In genomic region chr10:34526758-34527730, GRCh38 we compare ENCODE assay signal across 9 cellular contexts.
A peak's percentile ranks its signal among the peaks of the same experiment; 100 is the strongest.
DNase-seq lines count a peak whose midpoint lies in the region; ATAC-seq and TF ChIP-seq lines count a peak whose summit lies in the region.
"Had no signal": no experiment of that assay in that cellular context is flagged by ENCODE, and none has a peak within 500 bp of the region (broad histone marks: within the 10 kb centered on the region; RNA-seq: fewer than 3 reads in every experiment).

No MANE protein-coding gene starts in this region.

- no peak overlapping the region for H3K4me2 ChIP-seq in mesenchymal stem cell (ENCODE audit: low read length, poor library complexity, severe bottlenecking)

- peak overlapping the region; percentile 10 to 20 for H3K4ac ChIP-seq in mesenchymal stem cell (ENCODE audit: low read depth in 1 of 2, low read length in 2 of 2)

- CTCF ChIA-PET in BJ (lab: Yijun Ruan, JAX), result interaction anchor here (0.8 to 2.0 kb wide), 2 partner anchors 110 to 112 kb away, joined by 4 to 13 read pairs; no protein-coding TSS in a partner anchor

- no peak overlapping the region for H3K23ac ChIP-seq in mesenchymal stem cell (ENCODE audit: low read length in 2 of 2)

- H3K9ac ChIP-seq in duodenal mucosa (ENCODE audit: low read depth in 1 of 2, low read length in 2 of 2) (no peak overlapping the region), mesenchymal stem cell (ENCODE audit: low read length) (peak overlapping the region; percentile 78)

- POLR2A ChIA-PET in BJ (lab: Charles Lee), result interaction anchor here (0.8 kb wide), 1 partner anchor 1236 kb away, joined by 3 read pairs; no protein-coding TSS in a partner anchor

- H3K9me3 ChIP-seq in duodenal mucosa (ENCODE audit: control insufficient read depth in 1 of 2, low read length in 2 of 2) (no peaks in the 10 kb centered on the region), mesenchymal stem cell (ENCODE audit: control insufficient read depth, low read length) (peaks cover 17% of the 10 kb centered on the region)

- H3K79me1 ChIP-seq in mesenchymal stem cell (replicated peaks; ENCODE audit: low read length, poor library complexity, severe bottlenecking), result peaks cover 16% of the 10 kb centered on the region

- TF ChIP-seq POLR2A in GM18505 (IDR thresholded peaks at IDR 0.05; ENCODE audit: borderline replicate concordance, extremely low read depth, insufficient read depth, insufficient read length), result no peak

- peak overlapping the region; percentile 44 to 85 for H2BK12ac ChIP-seq in mesenchymal stem cell (ENCODE audit: low read length in 2 of 2)

- H2BK5ac ChIP-seq in mesenchymal stem cell (ENCODE audit: low read depth, low read length, poor library complexity, severe bottlenecking), result peak overlapping the region; percentile 66

- peak overlapping the region; percentile 79 for H2AK5ac ChIP-seq in mesenchymal stem cell (ENCODE audit: low read length, severe bottlenecking)

- 9% methylated on average over 7 of the region's 7 CpGs for WGBS in mesenchymal stem cell

- H2AFZ ChIP-seq in mesenchymal stem cell (ENCODE audit: low read depth, low read length), result no peak overlapping the region

- no peak for TF ChIP-seq CTCF in BJ (IDR thresholded peaks at IDR 0.05; ENCODE audit: insufficient read depth, low read depth, low read length)

- H3K27me3 ChIP-seq in BJ (ENCODE audit: control insufficient read depth, insufficient read depth, low read length), result no peaks in the 10 kb centered on the region
- H3K27me3 ChIP-seq in duodenal mucosa (ENCODE audit: control insufficient read depth in 1 of 2, insufficient read depth in 2 of 2, low read length in 2 of 2), result no peaks in the 10 kb centered on the region
- no peaks in the 10 kb centered on the region for H3K27me3 ChIP-seq in mesenchymal stem cell (ENCODE audit: control insufficient read depth in 1 of 2, insufficient read depth in 1 of 2, low read length in 2 of 2)

- H3K14ac ChIP-seq in mesenchymal stem cell (ENCODE audit: low read length in 2 of 2), result no peak overlapping the region

- H3K27ac ChIP-seq in duodenal mucosa (ENCODE audit: low read depth, low read length) (peak overlapping the region; percentile 60), mesenchymal stem cell (ENCODE audit: low read length, poor library complexity, severe bottlenecking) (peak overlapping the region; percentile 93)

- peak overlapping the region; percentile 86 for H4K91ac ChIP-seq in mesenchymal stem cell (ENCODE audit: low read length)

- H3K36me3 ChIP-seq in BJ (ENCODE audit: control insufficient read depth, insufficient read depth, low read length), result no peaks in the 10 kb centered on the region
- H3K36me3 ChIP-seq in duodenal mucosa (ENCODE audit: control insufficient read depth in 1 of 2, insufficient read depth in 2 of 2, low read length in 2 of 2), result no peaks in the 10 kb centered on the region
- no peaks in the 10 kb centered on the region for H3K36me3 ChIP-seq in mesenchymal stem cell (ENCODE audit: control insufficient read depth in 1 of 2, insufficient read depth in 2 of 2, low read depth in 1 of 2, low read length in 2 of 2)

- H4K8ac ChIP-seq in mesenchymal stem cell (ENCODE audit: low read length), result peak overlapping the region; percentile 87

- ATAC-seq in GM18505 (IDR thresholded peaks at IDR 0.05; ENCODE audit: unreplicated experiment), result no peak
- ATAC-seq in HG03139 (IDR thresholded peaks at IDR 0.05; ENCODE audit: unreplicated experiment), result no peak
- ATAC-seq in HG03045 (IDR thresholded peaks at IDR 0.05; ENCODE audit: unreplicated experiment), result no peak

- DNase-seq in BJ (ENCODE audit: low read depth) (peak; percentile 90), LHCN-M2 (ENCODE audit: low read depth) (peak; percentile 94), mesenchymal stem cell (peak; percentile 98), mesenteric fat pad (ENCODE audit: low spot score) (no peak)
- DNase-seq: NCI-H1694 had no signal

- peak overlapping the region; percentile 74 to 81 for H3K18ac ChIP-seq in mesenchymal stem cell (ENCODE audit: low read depth in 1 of 2, low read length in 2 of 2)

- H2BK120ac ChIP-seq in mesenchymal stem cell (ENCODE audit: low read depth, low read length), result no peak overlapping the region

- H3K4me3 ChIP-seq in BJ (ENCODE audit: low read depth, low read length) (no peak overlapping the region; the same call in 1 of the 2 replicates), duodenal mucosa (ENCODE audit: low read depth in 1 of 2, low read length in 2 of 2) (no peak overlapping the region), mesenchymal stem cell (ENCODE audit: insufficient read depth in 1 of 2, low read depth in 1 of 2, low read length in 2 of 2) (peak overlapping the region in 1 of 2 experiments; percentile 57)

- H2BK15ac ChIP-seq in mesenchymal stem cell (ENCODE audit: low read depth, poor library complexity, severe bottlenecking), result no peak overlapping the region

- no peaks in the 10 kb centered on the region for H3K4me1 ChIP-seq in duodenal mucosa (ENCODE audit: control insufficient read depth in 1 of 2, insufficient read depth in 2 of 2, low read length in 2 of 2)
- H3K4me1 ChIP-seq in mesenchymal stem cell (ENCODE audit: control insufficient read depth, insufficient read depth, low read depth, low read length), result peaks cover 7% of the 10 kb centered on the region
